Comparison of ENCODE assay signal across 8 cellular contexts in genomic region chr2:141698500-141698899, GRCh38.
"Had no signal": no experiment of that assay in that cellular context is flagged by ENCODE, and none has a peak within 500 bp of the region (broad histone marks: within the 10 kb centered on the region; RNA-seq: fewer than 3 reads in every experiment).

No MANE protein-coding gene starts in this region.

- FAIRE-seq: G401.6, GM12878, GM12891, GM12892, GM18507, GM19239 had no signal

- ATAC-seq: GM12878 had no signal

- DNase-seq: GDM1, GF-D8 had no signal

- H3K4me3 ChIP-seq: GM12878 had no signal
